32 cellular contexts compared by ENCODE assay signal in genomic region chr7:86792260-86792659, GRCh38.
"Had no signal": no experiment of that assay in that cellular context is flagged by ENCODE, and none has a peak within 500 bp of the region (broad histone marks: within the 10 kb centered on the region; RNA-seq: fewer than 3 reads in every experiment).

No MANE protein-coding gene starts in this region.

- H3K4me3 ChIP-seq: adrenal gland, ascending aorta, breast epithelium had no signal

- H3K27ac ChIP-seq: adrenal gland, ascending aorta, brain microvascular endothelial cell, breast epithelium, VCaP had no signal

- ATAC-seq: activated CD8-positive, alpha-beta T cell treated with anti-CD3 and anti-CD28 coated beads for 36 hours; activated naive CD4-positive, alpha-beta T cell treated with anti-CD3 and anti-CD28 coated beads, Interleukin-2, amount 50 U/mL, for 72 hours; activated T-cell treated with anti-CD3 and anti-CD28 coated beads, Interleukin-2, amount 50 U/mL, for 4 hours; activated T-cell treated with anti-CD3 and anti-CD28 coated beads, Interleukin-2, amount 50 U/mL, for 72 hours; activated T-helper 17 cell treated with anti-CD3 and anti-CD28 coated beads, Interleukin-2, amount 50 U/mL, for 72 hours had no signal

- DNase-seq: activated B cell treated with CpG ODN at 0.5 μM for 24 hours; activated CD4-positive, alpha-beta memory T cell treated with anti-CD3 and anti-CD28 coated beads for 36 hours; activated CD4-positive, alpha-beta T cell treated with anti-CD3 and anti-CD28 coated beads for 4 hours; activated CD4-positive, alpha-beta T cell treated with anti-CD3 and anti-CD28 coated beads, Interleukin-2, amount 10 ng/mL, durations not matched to agents 24 days and 14 days; activated CD4-positive, alpha-beta T cell treated with anti-CD3 and anti-CD28 coated beads, Interleukin-2, amount 50 U/mL, for 1 hour; activated CD4-positive, alpha-beta T cell treated with anti-CD3 and anti-CD28 coated beads, Interleukin-2, amount 50 U/mL, for 4 hours; activated CD4-positive, CD25-positive, alpha-beta regulatory T cell treated with anti-CD3 and anti-CD28 coated beads, Interleukin-2, amount 50 U/mL, for 72 hours; activated CD8-positive, alpha-beta memory T cell treated with anti-CD3 and anti-CD28 coated beads, Interleukin-2, amount 50 U/mL, for 4 hours; activated CD8-positive, alpha-beta T cell treated with anti-CD3 and anti-CD28 coated beads for 36 hours; activated effector memory CD4-positive, alpha-beta T cell treated with anti-CD3 and anti-CD28 coated beads, Interleukin-2, amount 50 U/mL, for 16 hours; activated gamma-delta T cell treated with Interleukin-2 at 50 U/mL for 16 hours; activated naive CD4-positive, alpha-beta T cell; activated naive CD4-positive, alpha-beta T cell treated with anti-CD3 and anti-CD28 coated beads for 36 hours; activated naive CD4-positive, alpha-beta T cell treated with anti-CD3 and anti-CD28 coated beads, Interleukin-2, amount 50 U/mL, for 16 hours; activated naive CD8-positive, alpha-beta T cell treated with anti-CD3 and anti-CD28 coated beads for 36 hours; activated T-cell treated with anti-CD3 and anti-CD28 coated beads for 4 hours; activated T-cell treated with anti-CD3 and anti-CD28 coated beads, Interleukin-2, amount 50 U/mL, for 1 hour; activated T-cell treated with anti-CD3 and anti-CD28 coated beads, Interleukin-2, amount 50 U/mL, for 4 hours; activated T-cell treated with anti-CD3 and anti-CD28 coated beads, Interleukin-2, amount 50 U/mL, for 72 hours; adrenal gland; amniotic stem cell; brain microvascular endothelial cell; cerebellar nuclear complex; T-helper 1 cell; T-helper 2 cell; T-helper 9 cell had no signal

- FAIRE-seq: TTC549 had no signal

- H3K4me1 ChIP-seq: adrenal gland, ascending aorta, breast epithelium had no signal

- H3K27me3 ChIP-seq: adrenal gland, ascending aorta, brain microvascular endothelial cell, breast epithelium had no signal

- H3K36me3 ChIP-seq: adrenal gland, ascending aorta, brain microvascular endothelial cell, breast epithelium had no signal

- H3K9me3 ChIP-seq: adrenal gland, ascending aorta, breast epithelium had no signal
